ENCODE assay signal across 12 cellular contexts in genomic region chr6:150857906-150858365, GRCh38. TPM values are rescaled to one million over a fixed set of nuclear protein-coding genes. Genes with fewer than 3 reads are reported as not detected.
DNase-seq lines count a peak whose midpoint lies in the region; ATAC-seq and TF ChIP-seq lines count a peak whose summit lies in the region.
"Had no signal": no experiment of that assay in that cellular context is flagged by ENCODE, and none has a peak within 500 bp of the region (broad histone marks: within the 10 kb centered on the region; RNA-seq: fewer than 3 reads in every experiment).

No MANE protein-coding gene starts in this region.

- H3K27ac ChIP-seq in caudate nucleus (ENCODE audit: low read depth, low read length), result peak overlapping the region; percentile 36
- H3K27ac ChIP-seq: 22Rv1 had no signal

- peaks cover 34% of the 10 kb centered on the region for H3K4me1 Mint-ChIP-seq in activated T-cell treated with anti-CD3 and anti-CD28 coated beads, Interleukin-2, amount 50 U/mL, for 72 hours (ENCODE audit: low read depth)
- H3K4me1 Mint-ChIP-seq in mesothelial cell of epicardium, result peaks cover 77% of the 10 kb centered on the region
- peaks cover 28% of the 10 kb centered on the region for H3K4me1 Mint-ChIP-seq in type B pancreatic cell (ENCODE audit: unreplicated experiment)

- no peak for DNase-seq in activated T-cell treated with anti-CD3 and anti-CD28 coated beads, Interleukin-2, amount 50 U/mL, for 72 hours
- DNase-seq in activated T-cell treated with anti-CD3 and anti-CD28 coated beads for 4 hours (no peak), caudate nucleus (lab: John Stamatoyannopoulos, UW) (no peak), mesothelial cell of epicardium (ENCODE audit: low spot score in 2 of 2, unreplicated experiment in 2 of 2) (no peak), type B pancreatic cell (ENCODE audit: extremely low spot score, unreplicated experiment) (no peak), NCI-H2171 treated with DMSO at 0.1 percent for 48 hours (lab: John Stamatoyannopoulos, UW) (no peak), NCI-H446 treated with DMSO at 0.1 percent for 48 hours (lab: John Stamatoyannopoulos, UW) (no peak)
- DNase-seq: DMS79 treated with DMSO at 0.1 percent for 48 hours, left colon had no signal

- no peak overlapping the region for H3K4me3 Mint-ChIP-seq in activated T-cell treated with anti-CD3 and anti-CD28 coated beads, Interleukin-2, amount 50 U/mL, for 72 hours
- H3K4me3 Mint-ChIP-seq in mesothelial cell of epicardium (no peak overlapping the region), type B pancreatic cell (peak overlapping the region; percentile 24)
- H3K4me3 Mint-ChIP-seq: IgD-negative memory B cell had no signal

- TF ChIP-seq CTCF in mesothelial cell of epicardium (IDR thresholded peaks at IDR 0.05; ENCODE audit: unreplicated experiment), result no peak
- no peak for TF ChIP-seq CTCF in type B pancreatic cell (conservative IDR thresholded peaks at IDR 0.05)

- H3K9me3 Mint-ChIP-seq in activated T-cell treated with anti-CD3 and anti-CD28 coated beads, Interleukin-2, amount 50 U/mL, for 72 hours, result no peaks in the 10 kb centered on the region
- H3K9me3 Mint-ChIP-seq in mesothelial cell of epicardium (no peaks in the 10 kb centered on the region), type B pancreatic cell (peaks cover 13% of the 10 kb centered on the region)
- H3K9me3 Mint-ChIP-seq: IgD-negative memory B cell had no signal

- peaks cover 24% of the 10 kb centered on the region for H3K27me3 Mint-ChIP-seq in activated T-cell treated with anti-CD3 and anti-CD28 coated beads, Interleukin-2, amount 50 U/mL, for 72 hours (ENCODE audit: low read depth)
- no peaks in the 10 kb centered on the region for H3K27me3 Mint-ChIP-seq in mesothelial cell of epicardium (ENCODE audit: low read depth)
- peaks cover 3% of the 10 kb centered on the region for H3K27me3 Mint-ChIP-seq in type B pancreatic cell
- H3K27me3 Mint-ChIP-seq: IgD-negative memory B cell had no signal

- peaks cover 0 to 1% of the 10 kb centered on the region in 2 donors for H3K36me3 Mint-ChIP-seq in activated T-cell treated with anti-CD3 and anti-CD28 coated beads, Interleukin-2, amount 50 U/mL, for 72 hours (ENCODE audit: insufficient read depth in 2 of 2)
- H3K36me3 Mint-ChIP-seq in mesothelial cell of epicardium (peaks cover 14% of the 10 kb centered on the region), type B pancreatic cell (peaks cover 23% of the 10 kb centered on the region)
- H3K36me3 Mint-ChIP-seq: IgD-negative memory B cell had no signal

- H3K27ac Mint-ChIP-seq in activated T-cell treated with anti-CD3 and anti-CD28 coated beads, Interleukin-2, amount 50 U/mL, for 72 hours, result peak overlapping the region; percentile 36
- H3K27ac Mint-ChIP-seq in mesothelial cell of epicardium, result peak overlapping the region; percentile 99
- peak overlapping the region; percentile 89 for H3K27ac Mint-ChIP-seq in type B pancreatic cell
- H3K27ac Mint-ChIP-seq: IgD-negative memory B cell had no signal

- no peak for ATAC-seq in activated T-cell treated with anti-CD3 and anti-CD28 coated beads, Interleukin-2, amount 50 U/mL, for 72 hours (replicated peaks in 1 of 2)
- ATAC-seq in GM18873 (IDR thresholded peaks at IDR 0.05; ENCODE audit: low FRiP score, unreplicated experiment), result no peak
- ATAC-seq: left colon had no signal

RNA-seq across cellular contexts. Expression of gene MTHFD1L, which starts 7.6 kb away (rescaled TPM):
- 100 to 1,000 TPM; 138 to 155 TPM for total RNA-seq in activated T-cell treated with anti-CD3 and anti-CD28 coated beads, Interleukin-2, amount 50 U/mL, for 72 hours
- total RNA-seq in mesothelial cell of epicardium (55.3 to 59.1 TPM (median 55.5 TPM) in 3 replicates), type B pancreatic cell (ENCODE audit: low replicate concordance) (25.3 and 28.1 TPM in 2 replicates)

Comparison
In these comparisons a context has a peak if more than half of its experiments do, and no peak if none do; other contexts are left out.
1. H3K27ac Mint-ChIP-seq: peak in every context shown above with its lines; median percentile 99 in mesothelial cell of epicardium; 89 in type B pancreatic cell; 36 in activated T-cell treated with anti-CD3 and anti-CD28 coated beads, Interleukin-2, amount 50 U/mL, for 72 hours.